Comparison of ENCODE assay signal across 1 cellular context in the genomic region with DNA sequence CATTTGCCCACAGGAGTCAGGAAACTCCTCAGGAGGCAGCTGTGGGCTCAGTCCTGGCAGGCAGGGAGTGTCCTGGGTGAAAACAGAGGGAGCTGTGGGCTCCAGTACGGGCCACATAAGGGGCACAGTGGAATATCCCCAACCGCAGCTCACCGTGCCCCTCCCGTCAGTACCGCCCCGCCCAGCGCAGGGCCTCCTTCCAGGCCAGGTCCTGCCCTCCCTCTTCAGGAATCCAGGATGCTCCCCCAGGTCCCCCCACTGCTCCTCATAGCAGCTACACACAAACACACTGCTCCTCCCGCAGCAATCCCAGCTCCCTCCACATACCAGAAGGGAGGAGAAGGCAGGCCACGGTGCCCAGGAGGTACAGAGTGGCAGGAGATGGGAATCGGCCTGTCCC.
TF ChIP-seq lines count a peak whose summit lies in the region.

No MANE protein-coding gene starts in this region.

TF ChIP-seq in GM23338, 12 proteins besides CTCF, POLR2A, EP300 and RAD21:
- TF ChIP-seq, protein P1, sequence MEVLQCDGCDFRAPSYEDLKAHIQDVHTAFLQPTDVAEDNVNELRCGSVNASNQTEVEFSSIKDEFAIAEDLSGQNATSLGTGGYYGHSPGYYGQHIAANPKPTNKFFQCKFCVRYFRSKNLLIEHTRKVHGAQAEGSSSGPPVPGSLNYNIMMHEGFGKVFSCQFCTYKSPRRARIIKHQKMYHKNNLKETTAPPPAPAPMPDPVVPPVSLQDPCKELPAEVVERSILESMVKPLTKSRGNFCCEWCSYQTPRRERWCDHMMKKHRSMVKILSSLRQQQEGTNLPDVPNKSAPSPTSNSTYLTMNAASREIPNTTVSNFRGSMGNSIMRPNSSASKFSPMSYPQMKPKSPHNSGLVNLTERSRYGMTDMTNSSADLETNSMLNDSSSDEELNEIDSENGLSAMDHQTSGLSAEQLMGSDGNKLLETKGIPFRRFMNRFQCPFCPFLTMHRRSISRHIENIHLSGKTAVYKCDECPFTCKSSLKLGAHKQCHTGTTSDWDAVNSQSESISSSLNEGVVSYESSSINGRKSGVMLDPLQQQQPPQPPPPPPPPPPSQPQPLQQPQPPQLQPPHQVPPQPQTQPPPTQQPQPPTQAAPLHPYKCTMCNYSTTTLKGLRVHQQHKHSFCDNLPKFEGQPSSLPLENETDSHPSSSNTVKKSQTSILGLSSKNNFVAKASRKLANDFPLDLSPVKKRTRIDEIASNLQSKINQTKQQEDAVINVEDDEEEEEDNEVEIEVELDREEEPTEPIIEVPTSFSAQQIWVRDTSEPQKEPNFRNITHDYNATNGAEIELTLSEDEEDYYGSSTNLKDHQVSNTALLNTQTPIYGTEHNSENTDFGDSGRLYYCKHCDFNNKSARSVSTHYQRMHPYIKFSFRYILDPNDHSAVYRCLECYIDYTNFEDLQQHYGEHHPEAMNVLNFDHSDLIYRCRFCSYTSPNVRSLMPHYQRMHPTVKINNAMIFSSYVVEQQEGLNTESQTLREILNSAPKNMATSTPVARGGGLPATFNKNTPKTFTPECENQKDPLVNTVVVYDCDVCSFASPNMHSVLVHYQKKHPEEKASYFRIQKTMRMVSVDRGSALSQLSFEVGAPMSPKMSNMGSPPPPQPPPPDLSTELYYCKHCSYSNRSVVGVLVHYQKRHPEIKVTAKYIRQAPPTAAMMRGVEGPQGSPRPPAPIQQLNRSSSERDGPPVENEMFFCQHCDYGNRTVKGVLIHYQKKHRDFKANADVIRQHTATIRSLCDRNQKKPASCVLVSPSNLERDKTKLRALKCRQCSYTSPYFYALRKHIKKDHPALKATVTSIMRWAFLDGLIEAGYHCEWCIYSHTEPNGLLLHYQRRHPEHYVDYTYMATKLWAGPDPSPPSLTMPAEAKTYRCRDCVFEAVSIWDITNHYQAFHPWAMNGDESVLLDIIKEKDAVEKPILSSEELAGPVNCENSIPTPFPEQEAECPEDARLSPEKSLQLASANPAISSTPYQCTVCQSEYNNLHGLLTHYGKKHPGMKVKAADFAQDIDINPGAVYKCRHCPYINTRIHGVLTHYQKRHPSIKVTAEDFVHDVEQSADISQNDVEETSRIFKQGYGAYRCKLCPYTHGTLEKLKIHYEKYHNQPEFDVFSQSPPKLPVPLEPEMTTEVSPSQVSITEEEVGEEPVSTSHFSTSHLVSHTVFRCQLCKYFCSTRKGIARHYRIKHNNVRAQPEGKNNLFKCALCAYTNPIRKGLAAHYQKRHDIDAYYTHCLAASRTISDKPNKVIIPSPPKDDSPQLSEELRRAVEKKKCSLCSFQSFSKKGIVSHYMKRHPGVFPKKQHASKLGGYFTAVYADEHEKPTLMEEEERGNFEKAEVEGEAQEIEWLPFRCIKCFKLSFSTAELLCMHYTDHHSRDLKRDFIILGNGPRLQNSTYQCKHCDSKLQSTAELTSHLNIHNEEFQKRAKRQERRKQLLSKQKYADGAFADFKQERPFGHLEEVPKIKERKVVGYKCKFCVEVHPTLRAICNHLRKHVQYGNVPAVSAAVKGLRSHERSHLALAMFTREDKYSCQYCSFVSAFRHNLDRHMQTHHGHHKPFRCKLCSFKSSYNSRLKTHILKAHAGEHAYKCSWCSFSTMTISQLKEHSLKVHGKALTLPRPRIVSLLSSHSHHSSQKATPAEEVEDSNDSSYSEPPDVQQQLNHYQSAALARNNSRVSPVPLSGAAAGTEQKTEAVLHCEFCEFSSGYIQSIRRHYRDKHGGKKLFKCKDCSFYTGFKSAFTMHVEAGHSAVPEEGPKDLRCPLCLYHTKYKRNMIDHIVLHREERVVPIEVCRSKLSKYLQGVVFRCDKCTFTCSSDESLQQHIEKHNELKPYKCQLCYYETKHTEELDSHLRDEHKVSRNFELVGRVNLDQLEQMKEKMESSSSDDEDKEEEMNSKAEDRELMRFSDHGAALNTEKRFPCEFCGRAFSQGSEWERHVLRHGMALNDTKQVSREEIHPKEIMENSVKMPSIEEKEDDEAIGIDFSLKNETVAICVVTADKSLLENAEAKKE (CRISPR knock-in tag; IDR thresholded peaks at IDR 0.05): no peak
- TF ChIP-seq, protein P2, sequence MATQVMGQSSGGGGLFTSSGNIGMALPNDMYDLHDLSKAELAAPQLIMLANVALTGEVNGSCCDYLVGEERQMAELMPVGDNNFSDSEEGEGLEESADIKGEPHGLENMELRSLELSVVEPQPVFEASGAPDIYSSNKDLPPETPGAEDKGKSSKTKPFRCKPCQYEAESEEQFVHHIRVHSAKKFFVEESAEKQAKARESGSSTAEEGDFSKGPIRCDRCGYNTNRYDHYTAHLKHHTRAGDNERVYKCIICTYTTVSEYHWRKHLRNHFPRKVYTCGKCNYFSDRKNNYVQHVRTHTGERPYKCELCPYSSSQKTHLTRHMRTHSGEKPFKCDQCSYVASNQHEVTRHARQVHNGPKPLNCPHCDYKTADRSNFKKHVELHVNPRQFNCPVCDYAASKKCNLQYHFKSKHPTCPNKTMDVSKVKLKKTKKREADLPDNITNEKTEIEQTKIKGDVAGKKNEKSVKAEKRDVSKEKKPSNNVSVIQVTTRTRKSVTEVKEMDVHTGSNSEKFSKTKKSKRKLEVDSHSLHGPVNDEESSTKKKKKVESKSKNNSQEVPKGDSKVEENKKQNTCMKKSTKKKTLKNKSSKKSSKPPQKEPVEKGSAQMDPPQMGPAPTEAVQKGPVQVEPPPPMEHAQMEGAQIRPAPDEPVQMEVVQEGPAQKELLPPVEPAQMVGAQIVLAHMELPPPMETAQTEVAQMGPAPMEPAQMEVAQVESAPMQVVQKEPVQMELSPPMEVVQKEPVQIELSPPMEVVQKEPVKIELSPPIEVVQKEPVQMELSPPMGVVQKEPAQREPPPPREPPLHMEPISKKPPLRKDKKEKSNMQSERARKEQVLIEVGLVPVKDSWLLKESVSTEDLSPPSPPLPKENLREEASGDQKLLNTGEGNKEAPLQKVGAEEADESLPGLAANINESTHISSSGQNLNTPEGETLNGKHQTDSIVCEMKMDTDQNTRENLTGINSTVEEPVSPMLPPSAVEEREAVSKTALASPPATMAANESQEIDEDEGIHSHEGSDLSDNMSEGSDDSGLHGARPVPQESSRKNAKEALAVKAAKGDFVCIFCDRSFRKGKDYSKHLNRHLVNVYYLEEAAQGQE (IDR thresholded peaks at IDR 0.05; ENCODE audit: unreplicated experiment): no peak
- TF ChIP-seq NANOG (IDR thresholded peaks at IDR 0.05; ENCODE audit: borderline replicate concordance): no peak
- no peak for TF ChIP-seq CREB1 (CRISPR knock-in tag; IDR thresholded peaks at IDR 0.05; ENCODE audit: low read depth)
- no peak for TF ChIP-seq ZNF114 (CRISPR knock-in tag; IDR thresholded peaks at IDR 0.05)
- TF ChIP-seq, protein P3, sequence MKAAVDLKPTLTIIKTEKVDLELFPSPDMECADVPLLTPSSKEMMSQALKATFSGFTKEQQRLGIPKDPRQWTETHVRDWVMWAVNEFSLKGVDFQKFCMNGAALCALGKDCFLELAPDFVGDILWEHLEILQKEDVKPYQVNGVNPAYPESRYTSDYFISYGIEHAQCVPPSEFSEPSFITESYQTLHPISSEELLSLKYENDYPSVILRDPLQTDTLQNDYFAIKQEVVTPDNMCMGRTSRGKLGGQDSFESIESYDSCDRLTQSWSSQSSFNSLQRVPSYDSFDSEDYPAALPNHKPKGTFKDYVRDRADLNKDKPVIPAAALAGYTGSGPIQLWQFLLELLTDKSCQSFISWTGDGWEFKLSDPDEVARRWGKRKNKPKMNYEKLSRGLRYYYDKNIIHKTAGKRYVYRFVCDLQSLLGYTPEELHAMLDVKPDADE (IDR thresholded peaks at IDR 0.05): no peak
- no peak for TF ChIP-seq ZNF331 (CRISPR knock-in tag; IDR thresholded peaks at IDR 0.05; ENCODE audit: low read depth)
- TF ChIP-seq POLR2AphosphoS5 (IDR thresholded peaks at IDR 0.05; ENCODE audit: low read depth): no peak
- no peak for TF ChIP-seq STAT1 (IDR thresholded peaks at IDR 0.05; ENCODE audit: unreplicated experiment)
- TF ChIP-seq EZH2phosphoT487 (IDR thresholded peaks at IDR 0.05; ENCODE audit: unreplicated experiment): no peak
- no peak for TF ChIP-seq JUNB (IDR thresholded peaks at IDR 0.05; ENCODE audit: unreplicated experiment)
- TF ChIP-seq EZH2 (IDR thresholded peaks at IDR 0.05; ENCODE audit: low read depth, unreplicated experiment): no peak
